8 cellular contexts compared by ENCODE assay signal in the genomic region with DNA sequence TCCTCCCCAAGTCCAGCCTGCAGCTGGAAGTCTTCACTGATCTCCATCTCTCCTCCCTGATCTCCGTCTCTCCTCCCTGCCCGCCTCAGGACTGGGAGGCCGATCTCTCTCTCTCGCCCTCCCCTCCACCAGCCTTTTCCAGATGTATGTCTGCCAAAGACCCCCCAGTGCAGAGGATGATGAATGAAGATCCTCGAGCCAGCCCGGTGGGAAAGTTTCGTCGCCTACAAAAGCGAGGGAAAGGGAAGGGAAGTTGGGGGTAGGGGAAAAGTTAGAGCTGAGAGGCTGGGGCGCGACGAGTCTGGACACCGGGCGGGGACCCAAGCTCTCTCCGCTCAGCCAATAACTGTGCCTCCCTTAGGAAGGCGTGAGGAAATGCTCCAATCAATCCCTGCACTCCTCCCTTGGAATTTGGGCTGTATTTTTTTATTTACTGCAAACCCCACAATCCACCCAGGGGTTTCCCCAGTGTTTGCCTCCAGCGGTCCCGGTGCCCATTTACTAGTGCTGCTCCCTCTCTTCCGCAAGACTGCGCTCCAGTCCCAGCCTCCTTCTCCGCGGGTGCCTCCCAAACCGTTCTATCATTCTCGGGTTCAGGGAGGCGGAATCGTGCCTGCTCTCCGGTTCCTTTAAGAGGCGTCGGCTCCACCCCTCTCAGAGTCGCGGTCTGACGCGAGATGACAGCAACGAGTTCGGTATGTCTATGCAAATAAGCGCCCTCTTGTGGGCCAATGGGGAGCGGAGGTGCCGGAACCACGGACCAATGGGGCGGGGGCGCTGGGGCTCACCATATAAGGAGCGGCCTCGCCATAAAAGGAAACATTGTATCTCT. TPM values are rescaled to one million over a fixed set of nuclear protein-coding genes. Genes with fewer than 3 reads are reported as not detected.
DNase-seq lines count a peak whose midpoint lies in the region; ATAC-seq, FAIRE-seq and TF ChIP-seq lines count a peak whose summit lies in the region.

A gene (plus strand): TSS at position 818 of the 832 bp plus-strand sequence. CDS start 388 bp downstream, outside the sequence.

- no peaks in the 10 kb centered on the region for H3K27me3 Mint-ChIP-seq in T-helper 1 cell treated with Interleukin-12 subunit alpha and Interleukin-12 subunit beta and Interleukin-4 antibody, amounts not matched to agents 30 μg/mL and 1 μg/mL, for 36 hours (ENCODE audit: low read depth)

- peak within 1 kb of the TSS; percentile 99 for H3K4me3 Mint-ChIP-seq in T-helper 1 cell treated with Interleukin-12 subunit alpha and Interleukin-12 subunit beta and Interleukin-4 antibody, amounts not matched to agents 30 μg/mL and 1 μg/mL, for 36 hours

- no peak for TF ChIP-seq CTCF in GM13976 (IDR thresholded peaks at IDR 0.05; ENCODE audit: borderline replicate concordance, control extremely low read depth, extremely low read depth, insufficient read depth, missing control alignments)
- peak in 3 of 4 experiments; percentile 59 to 94 (median 92) for TF ChIP-seq CTCF in prostate gland (IDR thresholded peaks at IDR 0.05)

- peak within 1 kb of the TSS; percentile 90 for H3K27ac ChIP-seq in angular gyrus (ENCODE audit: low read depth, low read length)
- H3K27ac ChIP-seq in prostate gland: peak within 1 kb of the TSS; percentile 99 to 100

- ATAC-seq in HG02870 (IDR thresholded peaks at IDR 0.05; ENCODE audit: unreplicated experiment) (peak; percentile 53), left ventricle myocardium superior (peak; percentile 74)

- H3K4me3 ChIP-seq in prostate gland: peak within 1 kb of the TSS; percentile 96 to 98

- no peaks in the 10 kb centered on the region for H3K27me3 ChIP-seq in prostate gland (replicated peaks; ENCODE audit: insufficient read depth)

- peaks cover 11% of the 10 kb centered on the region for H3K4me1 ChIP-seq in prostate gland (replicated peaks)

- under 1% methylated on average over 43 of the region's 43 CpGs for WGBS in prostate gland

- peaks cover 35% of the 10 kb centered on the region for H3K4me1 Mint-ChIP-seq in T-helper 1 cell treated with Interleukin-12 subunit alpha and Interleukin-12 subunit beta and Interleukin-4 antibody, amounts not matched to agents 30 μg/mL and 1 μg/mL, for 36 hours (ENCODE audit: low read depth)

- in situ Hi-C loops in GM13976 (cut with MboI; ENCODE audit: low sequenced_read_pairs, unreplicated experiment): no loop called here

- H3K9me3 Mint-ChIP-seq in T-helper 1 cell treated with Interleukin-12 subunit alpha and Interleukin-12 subunit beta and Interleukin-4 antibody, amounts not matched to agents 30 μg/mL and 1 μg/mL, for 36 hours: no peaks in the 10 kb centered on the region

- DNase-seq in GM13976 (ENCODE audit: low spot score): peak; percentile 95
- DNase-seq in NCI-H1694 (lab: John Stamatoyannopoulos, UW): peak; percentile 97
- peak; percentile 99 for DNase-seq in left ventricle myocardium superior
- peak; percentile 100 for DNase-seq in prostate gland (ENCODE audit: low spot score)
- DNase-seq in urothelium cell line (ENCODE audit: low spot score): peak; percentile 94

- no peak for TF ChIP-seq POLR2A in prostate gland (IDR thresholded peaks at IDR 0.05)

- peaks cover 13% of the 10 kb centered on the region for H3K36me3 Mint-ChIP-seq in T-helper 1 cell treated with Interleukin-12 subunit alpha and Interleukin-12 subunit beta and Interleukin-4 antibody, amounts not matched to agents 30 μg/mL and 1 μg/mL, for 36 hours (ENCODE audit: low read depth)

- H3K9me3 ChIP-seq in prostate gland: no peaks in the 10 kb centered on the region

- H3K27ac Mint-ChIP-seq in T-helper 1 cell treated with Interleukin-12 subunit alpha and Interleukin-12 subunit beta and Interleukin-4 antibody, amounts not matched to agents 30 μg/mL and 1 μg/mL, for 36 hours: peak within 1 kb of the TSS; percentile 96

- peaks cover 0 to 3% of the 10 kb centered on the region in 2 donors for H3K36me3 ChIP-seq in prostate gland

- intact Hi-C loops in left ventricle myocardium superior (cut with micrococcal nuclease) (no loop called here), prostate gland (cut with DNase I) (loop anchor here (5.0 kb wide), 1 partner anchor 158 kb away; a partner anchor contains a TSS)

- no peak for FAIRE-seq in urothelium cell line (lab: Jason Lieb, UNC)

RNA-seq across cellular contexts. Expression of the gene that starts here (rescaled TPM):
- total RNA-seq in left ventricle myocardium superior (78.7 TPM), prostate gland (10 to 100 TPM; 40.5 to 56.3 TPM)

Comparison
In these comparisons a context has a peak if more than half of its experiments do, and no peak if none do; other contexts are left out.
1. Peak in every context shown above with its lines: DNase-seq, ATAC-seq, H3K4me3 ChIP-seq and H3K27ac ChIP-seq.